Comparison of ENCODE assay signal across 16 cellular contexts in genomic region chr10:31739759-31740158, GRCh38.
DNase-seq lines count a peak whose midpoint lies in the region; ATAC-seq, FAIRE-seq and TF ChIP-seq lines count a peak whose summit lies in the region.
"Had no signal": no experiment of that assay in that cellular context is flagged by ENCODE, and none has a peak within 500 bp of the region (broad histone marks: within the 10 kb centered on the region; RNA-seq: fewer than 3 reads in every experiment).

No MANE protein-coding gene starts in this region.

- H3K27ac Mint-ChIP-seq in natural killer cell = no peak overlapping the region
- H3K27ac Mint-ChIP-seq: mesothelial cell of epicardium; stimulated activated memory B cell treated with anti-CD40 and anti-IgM and Interleukin-4, amounts not matched to agents 10 μg/mL and 1 μg/mL and 100 μg/mL, for 72 hours had no signal

- intact Hi-C loops in natural killer cell (cut with micrococcal nuclease) = no loop called here

- no peaks in the 10 kb centered on the region for H3K36me3 Mint-ChIP-seq in natural killer cell
- H3K36me3 Mint-ChIP-seq in activated T-cell treated with anti-CD3 and anti-CD28 coated beads, Interleukin-2, amount 50 U/mL, for 4 hours (ENCODE audit: insufficient read depth) = no peaks in the 10 kb centered on the region
- H3K36me3 Mint-ChIP-seq: mesothelial cell of epicardium had no signal

- H3K9me3 Mint-ChIP-seq in natural killer cell = peaks cover 0 to 2% of the 10 kb centered on the region in 2 donors
- H3K9me3 Mint-ChIP-seq in activated T-cell treated with anti-CD3 and anti-CD28 coated beads, Interleukin-2, amount 50 U/mL, for 4 hours = peaks cover 5% of the 10 kb centered on the region

- peak; percentile 96 for TF ChIP-seq EP300 in Ishikawa (IDR thresholded peaks at IDR 0.05; ENCODE audit: borderline replicate concordance)

- ATAC-seq in natural killer cell = no peak
- no peak for ATAC-seq in activated T-cell treated with anti-CD3 and anti-CD28 coated beads, Interleukin-2, amount 50 U/mL, for 4 hours
- ATAC-seq: stimulated activated memory B cell treated with anti-CD40 and anti-IgM and Interleukin-4, amounts not matched to agents 10 μg/mL and 1 μg/mL and 100 μg/mL, for 72 hours had no signal

- H3K4me3 Mint-ChIP-seq in natural killer cell = no peak overlapping the region
- no peak overlapping the region for H3K4me3 Mint-ChIP-seq in activated T-cell treated with anti-CD3 and anti-CD28 coated beads, Interleukin-2, amount 50 U/mL, for 4 hours
- H3K4me3 Mint-ChIP-seq: mesothelial cell of epicardium; stimulated activated memory B cell treated with anti-CD40 and anti-IgM and Interleukin-4, amounts not matched to agents 10 μg/mL and 1 μg/mL and 100 μg/mL, for 72 hours had no signal

- TF ChIP-seq CTCF in choroid plexus epithelial cell (conservative IDR thresholded peaks at IDR 0.05; ENCODE audit: low read depth, low read length) = no peak
- no peak for TF ChIP-seq CTCF in natural killer cell (IDR thresholded peaks at IDR 0.05)

- H3K27me3 Mint-ChIP-seq in natural killer cell (ENCODE audit: low read depth in 2 of 2) = peaks cover 3 to 22% of the 10 kb centered on the region in 2 donors
- H3K27me3 Mint-ChIP-seq in activated T-cell treated with anti-CD3 and anti-CD28 coated beads, Interleukin-2, amount 50 U/mL, for 4 hours (ENCODE audit: low read depth) = no peaks in the 10 kb centered on the region
- H3K27me3 Mint-ChIP-seq: stimulated activated memory B cell treated with anti-CD40 and anti-IgM and Interleukin-4, amounts not matched to agents 10 μg/mL and 1 μg/mL and 100 μg/mL, for 72 hours had no signal

- no peaks in the 10 kb centered on the region for H3K4me1 Mint-ChIP-seq in natural killer cell
- H3K4me1 Mint-ChIP-seq in activated T-cell treated with anti-CD3 and anti-CD28 coated beads, Interleukin-2, amount 50 U/mL, for 4 hours (ENCODE audit: low read depth) = peaks cover 12% of the 10 kb centered on the region
- H3K4me1 Mint-ChIP-seq: mesothelial cell of epicardium; stimulated activated memory B cell treated with anti-CD40 and anti-IgM and Interleukin-4, amounts not matched to agents 10 μg/mL and 1 μg/mL and 100 μg/mL, for 72 hours had no signal

- no peak overlapping the region for H3K4me3 ChIP-seq in choroid plexus epithelial cell (ENCODE audit: low read depth, low read length)
- H3K4me3 ChIP-seq: cardiac muscle cell had no signal

- DNase-seq in AG20443 (ENCODE audit: low spot score) = peak; percentile 84
- DNase-seq in choroid plexus epithelial cell (ENCODE audit: low read depth) = peak; percentile 67
- DNase-seq in non-pigmented ciliary epithelial cell (ENCODE audit: low read depth) = peak; percentile 43
- DNase-seq in natural killer cell = no peak
- no peak for DNase-seq in NCI-H2081 (lab: John Stamatoyannopoulos, UW)
- DNase-seq in activated T-cell treated with anti-CD3 and anti-CD28 coated beads, Interleukin-2, amount 50 U/mL, for 4 hours = no peak
- no peak for DNase-seq in HTR-8/SVneo (ENCODE audit: insufficient read length, low spot score)
- DNase-seq: activated CD4-positive, alpha-beta T cell treated with anti-CD3 and anti-CD28 coated beads for 48 hours; GF-D8; hypothalamus; stimulated activated CD4-positive, alpha-beta T cell treated with anti-CD3 and anti-CD28 coated beads, Interleukin-2, amount 100 ng/mL, for 24 hours; T-helper 1 cell had no signal

- FAIRE-seq in HTR-8/SVneo (lab: Jason Lieb, UNC) = no peak

- peak; percentile 10; the same call in 1 of the 2 replicates for TF ChIP-seq RAD21 in Ishikawa (IDR thresholded peaks at IDR 0.05; ENCODE audit: low read depth)

TF ChIP-seq in Ishikawa, 13 proteins besides CTCF, POLR2A, EP300 and RAD21:
- TF ChIP-seq FOXM1 (IDR thresholded peaks at IDR 0.05; ENCODE audit: borderline replicate concordance, low read depth) (peak; percentile 93), CEBPB (IDR thresholded peaks at IDR 0.05) (no peak), MAX (IDR thresholded peaks at IDR 0.05) (peak; percentile 34; the same call in 1 of the 2 replicates), ZBTB7A (IDR thresholded peaks at IDR 0.05; ENCODE audit: low read depth) (no peak), TEAD4 (IDR thresholded peaks at IDR 0.05) (peak; percentile 83), USF1 (IDR thresholded peaks at IDR 0.05) (no peak), TCF12 (IDR thresholded peaks at IDR 0.05; ENCODE audit: low read depth) (peak; percentile 93), NFIC (IDR thresholded peaks at IDR 0.05) (peak; percentile 84)

Comparison
In these comparisons a context has a peak if more than half of its experiments do, and no peak if none do; other contexts are left out.
1. DNase-seq: peak in AG20443 (single experiment), choroid plexus epithelial cell (single experiment) and non-pigmented ciliary epithelial cell (single experiment); none in natural killer cell (single experiment), NCI-H2081 (0 of 2), activated T-cell treated with anti-CD3 and anti-CD28 coated beads, Interleukin-2, amount 50 U/mL, for 4 hours (single experiment) and HTR-8/SVneo (single experiment).